23 cellular contexts compared by ENCODE assay signal in genomic region chr6:88513920-88514319, GRCh38.
"Had no signal": no experiment of that assay in that cellular context is flagged by ENCODE, and none has a peak within 500 bp of the region (broad histone marks: within the 10 kb centered on the region; RNA-seq: fewer than 3 reads in every experiment).

No MANE protein-coding gene starts in this region.

- H3K4me3 ChIP-seq: coronary artery, heart right ventricle, left lung, right lobe of liver, testis, upper lobe of right lung had no signal

- H3K27ac Mint-ChIP-seq: activated CD4-positive, alpha-beta memory T cell treated with anti-CD3 and anti-CD28 coated beads, Interleukin-2, amount 10 ng/mL, durations not matched to agents 7 days and 5 days; activated CD4-positive, alpha-beta T cell treated with anti-CD3 and anti-CD28 coated beads for 36 hours; activated naive CD8-positive, alpha-beta T cell treated with anti-CD3 and anti-CD28 coated beads, Interleukin-2, amount 50 U/mL, for 24 hours; activated T-cell treated with anti-CD3 and anti-CD28 coated beads, Interleukin-2, amount 50 U/mL, for 24 hours; activated T-helper 2 cell treated with anti-CD3 and anti-CD28 coated beads, Interferon-gamma antibody, Interleukin-2, Interleukin-4, amounts not matched to agents 10 μg/mL and 5 μg/mL and 100 μg/mL, durations not matched to agents 14 hours and 24 hours and 36 hours; brain; mesothelial cell of epicardium; natural killer cell treated with Interleukin-12 subunit alpha and Interleukin-12 subunit beta and Interleukin-15 and Interleukin-18, amount 100 ng/mL, for 72 hours; stimulated activated memory B cell treated with anti-CD40 and anti-IgM and Interleukin-4, amounts not matched to agents 10 μg/mL and 1 μg/mL and 100 μg/mL, for 72 hours; WTC11 had no signal

- H3K27me3 Mint-ChIP-seq: brain; stimulated activated memory B cell treated with anti-CD40 and anti-IgM and Interleukin-4, amounts not matched to agents 10 μg/mL and 1 μg/mL and 100 μg/mL, for 72 hours had no signal

- H3K4me1 Mint-ChIP-seq: activated CD4-positive, alpha-beta memory T cell treated with anti-CD3 and anti-CD28 coated beads, Interleukin-2, amount 10 ng/mL, durations not matched to agents 7 days and 5 days; activated CD4-positive, alpha-beta T cell treated with anti-CD3 and anti-CD28 coated beads for 36 hours; activated naive CD8-positive, alpha-beta T cell treated with anti-CD3 and anti-CD28 coated beads, Interleukin-2, amount 50 U/mL, for 24 hours; brain; central memory CD8-positive, alpha-beta T cell; mesothelial cell of epicardium; stimulated activated memory B cell treated with anti-CD40 and anti-IgM and Interleukin-4, amounts not matched to agents 10 μg/mL and 1 μg/mL and 100 μg/mL, for 72 hours had no signal

- H3K4me1 ChIP-seq: heart right ventricle, left lung, parathyroid adenoma, right lobe of liver, testis, upper lobe of right lung had no signal

- H3K79me2 ChIP-seq: parathyroid adenoma had no signal

- ATAC-seq: activated CD4-positive, alpha-beta T cell treated with anti-CD3 and anti-CD28 coated beads for 36 hours; activated naive CD8-positive, alpha-beta T cell treated with anti-CD3 and anti-CD28 coated beads, Interleukin-2, amount 50 U/mL, for 24 hours; heart right ventricle; left lung; natural killer cell treated with Interleukin-12 subunit alpha and Interleukin-12 subunit beta and Interleukin-15 and Interleukin-18, amount 100 ng/mL, for 72 hours; right lobe of liver; stimulated activated memory B cell treated with anti-CD40 and anti-IgM and Interleukin-4, amounts not matched to agents 10 μg/mL and 1 μg/mL and 100 μg/mL, for 72 hours; WTC11 had no signal

- H3K4me3 Mint-ChIP-seq: activated CD4-positive, alpha-beta memory T cell treated with anti-CD3 and anti-CD28 coated beads, Interleukin-2, amount 10 ng/mL, durations not matched to agents 7 days and 5 days; activated CD4-positive, alpha-beta T cell treated with anti-CD3 and anti-CD28 coated beads for 36 hours; activated naive CD8-positive, alpha-beta T cell treated with anti-CD3 and anti-CD28 coated beads, Interleukin-2, amount 50 U/mL, for 24 hours; activated T-cell treated with anti-CD3 and anti-CD28 coated beads, Interleukin-2, amount 50 U/mL, for 24 hours; brain; central memory CD8-positive, alpha-beta T cell; mesothelial cell of epicardium; natural killer cell treated with Interleukin-12 subunit alpha and Interleukin-12 subunit beta and Interleukin-15 and Interleukin-18, amount 100 ng/mL, for 72 hours; stimulated activated memory B cell treated with anti-CD40 and anti-IgM and Interleukin-4, amounts not matched to agents 10 μg/mL and 1 μg/mL and 100 μg/mL, for 72 hours; WTC11 had no signal

- H3K36me3 ChIP-seq: heart right ventricle, left lung, right lobe of liver, upper lobe of right lung had no signal

- H3K27ac ChIP-seq: coronary artery, heart right ventricle, left lung, parathyroid adenoma, right lobe of liver, testis, upper lobe of right lung had no signal

- H3K36me3 Mint-ChIP-seq: brain; mesothelial cell of epicardium; natural killer cell treated with Interleukin-12 subunit alpha and Interleukin-12 subunit beta and Interleukin-15 and Interleukin-18, amount 100 ng/mL, for 72 hours; stimulated activated memory B cell treated with anti-CD40 and anti-IgM and Interleukin-4, amounts not matched to agents 10 μg/mL and 1 μg/mL and 100 μg/mL, for 72 hours had no signal

- H3K9me3 ChIP-seq: left lung, right lobe of liver, testis, upper lobe of right lung had no signal

- H3K27me3 ChIP-seq: left lung, right lobe of liver, testis, upper lobe of right lung had no signal

- DNase-seq: activated CD4-positive, alpha-beta memory T cell treated with anti-CD3 and anti-CD28 coated beads, Interleukin-2, amount 10 ng/mL, durations not matched to agents 7 days and 5 days; activated CD4-positive, alpha-beta T cell treated with anti-CD3 and anti-CD28 coated beads for 36 hours; activated naive CD4-positive, alpha-beta T cell treated with Interleukin-2 at 50 U/mL for 16 hours; activated naive CD8-positive, alpha-beta T cell treated with anti-CD3 and anti-CD28 coated beads, Interleukin-2, amount 50 U/mL, for 24 hours; activated T-cell treated with anti-CD3 and anti-CD28 coated beads, Interleukin-2, amount 50 U/mL, for 24 hours; anterior cingulate cortex; heart right ventricle; left lung; right lobe of liver; small intestine; stimulated activated CD4-positive, alpha-beta T cell treated with anti-CD3 and anti-CD28 coated beads, Interleukin-4, amount 100 ng/mL, for 1 hour; T-helper 2 cell; testis; upper lobe of right lung had no signal

- H3K9me3 Mint-ChIP-seq: activated CD4-positive, alpha-beta memory T cell treated with anti-CD3 and anti-CD28 coated beads, Interleukin-2, amount 10 ng/mL, durations not matched to agents 7 days and 5 days; activated naive CD8-positive, alpha-beta T cell treated with anti-CD3 and anti-CD28 coated beads, Interleukin-2, amount 50 U/mL, for 24 hours; activated T-cell treated with anti-CD3 and anti-CD28 coated beads, Interleukin-2, amount 50 U/mL, for 24 hours; activated T-helper 2 cell treated with anti-CD3 and anti-CD28 coated beads, Interferon-gamma antibody, Interleukin-2, Interleukin-4, amounts not matched to agents 10 μg/mL and 5 μg/mL and 100 μg/mL, durations not matched to agents 14 hours and 24 hours and 36 hours; central memory CD8-positive, alpha-beta T cell; natural killer cell treated with Interleukin-12 subunit alpha and Interleukin-12 subunit beta and Interleukin-15 and Interleukin-18, amount 100 ng/mL, for 72 hours; stimulated activated memory B cell treated with anti-CD40 and anti-IgM and Interleukin-4, amounts not matched to agents 10 μg/mL and 1 μg/mL and 100 μg/mL, for 72 hours had no signal
